25 cellular contexts compared by ENCODE assay signal in genomic region chr6:118598324-118598723, GRCh38. TPM values are rescaled to one million over a fixed set of nuclear protein-coding genes. Genes with fewer than 3 reads are reported as not detected.
"Had no signal": no experiment of that assay in that cellular context is flagged by ENCODE, and none has a peak within 500 bp of the region (broad histone marks: within the 10 kb centered on the region; RNA-seq: fewer than 3 reads in every experiment).

No MANE protein-coding gene starts in this region.

- H3K4me3 Mint-ChIP-seq: activated CD4-positive, alpha-beta memory T cell treated with anti-CD3 and anti-CD28 coated beads for 36 hours; activated naive CD8-positive, alpha-beta T cell treated with anti-CD3 and anti-CD28 coated beads, Interleukin-2, amount 10 ng/mL, durations not matched to agents 7 days and 5 days; activated T-cell treated with anti-CD3 and anti-CD28 coated beads, Interleukin-2, amount 50 U/mL, for 72 hours; natural killer cell treated with Interleukin-12 subunit alpha and Interleukin-12 subunit beta and Interleukin-15 and Interleukin-18, amount 100 ng/mL, for 72 hours; stimulated activated effector memory CD8-positive, alpha-beta T cell treated with anti-CD3 and anti-CD28 coated beads, Interleukin-12 subunit alpha, Interleukin-12 subunit beta, amount 100 ng/mL, for 72 hours had no signal

- ATAC-seq: activated T-cell treated with anti-CD3 and anti-CD28 coated beads, Interleukin-2, amount 50 U/mL, for 72 hours; left lobe of liver; mucosa of descending colon; natural killer cell treated with Interleukin-12 subunit alpha and Interleukin-12 subunit beta and Interleukin-15 and Interleukin-18, amount 100 ng/mL, for 72 hours; stimulated activated effector memory CD8-positive, alpha-beta T cell treated with anti-CD3 and anti-CD28 coated beads, Interleukin-12 subunit alpha, Interleukin-12 subunit beta, amount 100 ng/mL, for 72 hours; upper lobe of right lung had no signal

- H3K36me3 Mint-ChIP-seq: natural killer cell treated with Interleukin-12 subunit alpha and Interleukin-12 subunit beta and Interleukin-15 and Interleukin-18, amount 100 ng/mL, for 72 hours; stimulated activated effector memory CD8-positive, alpha-beta T cell treated with anti-CD3 and anti-CD28 coated beads, Interleukin-12 subunit alpha, Interleukin-12 subunit beta, amount 100 ng/mL, for 72 hours had no signal

- DNase-seq: activated CD4-positive, alpha-beta memory T cell treated with anti-CD3 and anti-CD28 coated beads for 36 hours; activated CD4-positive, alpha-beta T cell treated with anti-CD3 and anti-CD28 coated beads for 48 hours; activated naive CD4-positive, alpha-beta T cell; activated naive CD8-positive, alpha-beta T cell treated with anti-CD3 and anti-CD28 coated beads, Interleukin-2, amount 10 ng/mL, durations not matched to agents 7 days and 5 days; activated T-cell treated with anti-CD3 and anti-CD28 coated beads, Interleukin-2, amount 50 U/mL, for 72 hours; amniotic stem cell; brain microvascular endothelial cell; central memory CD4-positive, alpha-beta T cell; foreskin fibroblast; heart right ventricle; kidney glomerular epithelial cell; mucosa of descending colon; posterior cingulate gyrus; sigmoid colon; small intestine; stimulated activated CD4-positive, alpha-beta T cell treated with anti-CD3 and anti-CD28 coated beads, Interleukin-4, amount 100 ng/mL, for 24 hours; stomach; T-helper 1 cell; thyroid gland; upper lobe of right lung had no signal

- H3K27me3 Mint-ChIP-seq: activated CD4-positive, alpha-beta memory T cell treated with anti-CD3 and anti-CD28 coated beads for 36 hours; activated naive CD8-positive, alpha-beta T cell treated with anti-CD3 and anti-CD28 coated beads, Interleukin-2, amount 10 ng/mL, durations not matched to agents 7 days and 5 days; natural killer cell treated with Interleukin-12 subunit alpha and Interleukin-12 subunit beta and Interleukin-15 and Interleukin-18, amount 100 ng/mL, for 72 hours had no signal

- H3K9me3 Mint-ChIP-seq: natural killer cell treated with Interleukin-12 subunit alpha and Interleukin-12 subunit beta and Interleukin-15 and Interleukin-18, amount 100 ng/mL, for 72 hours; stimulated activated effector memory CD8-positive, alpha-beta T cell treated with anti-CD3 and anti-CD28 coated beads, Interleukin-12 subunit alpha, Interleukin-12 subunit beta, amount 100 ng/mL, for 72 hours had no signal

- H3K27ac Mint-ChIP-seq: activated CD4-positive, alpha-beta memory T cell treated with anti-CD3 and anti-CD28 coated beads for 36 hours; activated naive CD8-positive, alpha-beta T cell treated with anti-CD3 and anti-CD28 coated beads, Interleukin-2, amount 10 ng/mL, durations not matched to agents 7 days and 5 days; activated T-cell treated with anti-CD3 and anti-CD28 coated beads, Interleukin-2, amount 50 U/mL, for 72 hours; natural killer cell treated with Interleukin-12 subunit alpha and Interleukin-12 subunit beta and Interleukin-15 and Interleukin-18, amount 100 ng/mL, for 72 hours had no signal

RNA-seq across cellular contexts. Expression of gene PLN, which starts 50.2 kb away (rescaled TPM):
- total RNA-seq: activated CD4-positive, alpha-beta memory T cell treated with anti-CD3 and anti-CD28 coated beads for 36 hours; activated naive CD8-positive, alpha-beta T cell treated with anti-CD3 and anti-CD28 coated beads, Interleukin-2, amount 10 ng/mL, durations not matched to agents 7 days and 5 days; activated T-cell treated with anti-CD3 and anti-CD28 coated beads, Interleukin-2, amount 50 U/mL, for 72 hours; astrocyte; endothelial cell of umbilical vein; natural killer cell treated with Interleukin-12 subunit alpha and Interleukin-12 subunit beta and Interleukin-15 and Interleukin-18, amount 100 ng/mL, for 72 hours had no signal
